ENCODE assay signal across 10 cellular contexts in genomic region chr5:136014049-136014516, GRCh38. TPM values are rescaled to one million over a fixed set of nuclear protein-coding genes. Genes with fewer than 3 reads are reported as not detected.
DNase-seq lines count a peak whose midpoint lies in the region; ATAC-seq and TF ChIP-seq lines count a peak whose summit lies in the region.
"Had no signal": no experiment of that assay in that cellular context is flagged by ENCODE, and none has a peak within 500 bp of the region (broad histone marks: within the 10 kb centered on the region; RNA-seq: fewer than 3 reads in every experiment).

No MANE protein-coding gene starts in this region.

- peak overlapping the region in 1 of 3 experiments; percentile 46 for H3K4me3 Mint-ChIP-seq in nephron
- no peak overlapping the region for H3K4me3 Mint-ChIP-seq in activated CD8-positive, alpha-beta T cell treated with anti-CD3 and anti-CD28 coated beads, Interleukin-2, amount 10 ng/mL, durations not matched to agents 7 days and 5 days
- H3K4me3 Mint-ChIP-seq: activated naive CD4-positive, alpha-beta T cell treated with anti-CD3 and anti-CD28 coated beads for 36 hours had no signal

- no peaks in the 10 kb centered on the region for H3K36me3 ChIP-seq in psoas muscle (ENCODE audit: insufficient read depth in 1 of 2, low read depth in 1 of 2)

- no peak for TF ChIP-seq CTCF in nephron (IDR thresholded peaks at IDR 0.05; ENCODE audit: unreplicated experiment in 3 of 3)
- no peak for TF ChIP-seq CTCF in psoas muscle (IDR thresholded peaks at IDR 0.05)
- TF ChIP-seq CTCF in coronary artery (IDR thresholded peaks at IDR 0.05) = no peak

- H3K27ac ChIP-seq in psoas muscle (no peak overlapping the region), coronary artery (peak overlapping the region in 1 of 2 donors; percentile 49)

- CTCF ChIA-PET in activated CD8-positive, alpha-beta T cell treated with anti-CD3 and anti-CD28 coated beads, Interleukin-2, amount 10 ng/mL, durations not matched to agents 7 days and 5 days (lab: Charles Lee) = no interaction called here

- no peaks in the 10 kb centered on the region for H3K27me3 ChIP-seq in psoas muscle (ENCODE audit: insufficient read depth in 3 of 3, low read length in 2 of 3)

- WGBS in psoas muscle, 3 donors = 62 to 64% (median 62%) methylated on average over 4 of the region's 4 CpGs

- peak overlapping the region; percentile 90 to 93 (median 93) for H3K27ac Mint-ChIP-seq in nephron
- no peak overlapping the region for H3K27ac Mint-ChIP-seq in activated CD8-positive, alpha-beta T cell treated with anti-CD3 and anti-CD28 coated beads, Interleukin-2, amount 10 ng/mL, durations not matched to agents 7 days and 5 days
- H3K27ac Mint-ChIP-seq: activated naive CD4-positive, alpha-beta T cell treated with anti-CD3 and anti-CD28 coated beads for 36 hours had no signal

- no peaks in the 10 kb centered on the region for H3K9me3 Mint-ChIP-seq in nephron
- H3K9me3 Mint-ChIP-seq in activated CD8-positive, alpha-beta T cell treated with anti-CD3 and anti-CD28 coated beads, Interleukin-2, amount 10 ng/mL, durations not matched to agents 7 days and 5 days (ENCODE audit: insufficient read depth) = no peaks in the 10 kb centered on the region
- H3K9me3 Mint-ChIP-seq: activated naive CD4-positive, alpha-beta T cell treated with anti-CD3 and anti-CD28 coated beads for 36 hours had no signal

- H3K36me3 Mint-ChIP-seq in nephron (ENCODE audit: low read depth) = no peaks in the 10 kb centered on the region
- no peaks in the 10 kb centered on the region for H3K36me3 Mint-ChIP-seq in activated CD8-positive, alpha-beta T cell treated with anti-CD3 and anti-CD28 coated beads, Interleukin-2, amount 10 ng/mL, durations not matched to agents 7 days and 5 days (ENCODE audit: low read depth)

- intact Hi-C loops in psoas muscle (cut with DNase I) = no loop called here

- ATAC-seq in GM18517 (IDR thresholded peaks at IDR 0.05; ENCODE audit: unreplicated experiment) (peak; percentile 59), HG02885 (IDR thresholded peaks at IDR 0.05; ENCODE audit: poor library complexity, unreplicated experiment) (peak; percentile 78), psoas muscle (no peak)
- ATAC-seq in activated CD8-positive, alpha-beta T cell treated with anti-CD3 and anti-CD28 coated beads, Interleukin-2, amount 10 ng/mL, durations not matched to agents 7 days and 5 days = no peak

- peaks cover 58% of the 10 kb centered on the region for H3K4me1 Mint-ChIP-seq in nephron
- no peaks in the 10 kb centered on the region for H3K4me1 Mint-ChIP-seq in activated CD8-positive, alpha-beta T cell treated with anti-CD3 and anti-CD28 coated beads, Interleukin-2, amount 10 ng/mL, durations not matched to agents 7 days and 5 days (ENCODE audit: low read depth)

- no peaks in the 10 kb centered on the region for H3K9me3 ChIP-seq in psoas muscle

- H3K4me3 ChIP-seq in psoas muscle (no peak overlapping the region), coronary artery (no peak overlapping the region)

- POLR2A ChIA-PET in activated CD8-positive, alpha-beta T cell treated with anti-CD3 and anti-CD28 coated beads, Interleukin-2, amount 10 ng/mL, durations not matched to agents 7 days and 5 days (lab: Charles Lee) = no interaction called here

- no peaks in the 10 kb centered on the region for H3K27me3 Mint-ChIP-seq in nephron (ENCODE audit: low read depth)
- peaks cover 44% of the 10 kb centered on the region for H3K27me3 Mint-ChIP-seq in activated CD8-positive, alpha-beta T cell treated with anti-CD3 and anti-CD28 coated beads, Interleukin-2, amount 10 ng/mL, durations not matched to agents 7 days and 5 days (ENCODE audit: low read depth)

- peak; percentile 94 for DNase-seq in amniotic epithelial cell (ENCODE audit: low read depth)
- DNase-seq in psoas muscle = no peak
- no peak for DNase-seq in coronary artery (ENCODE audit: low spot score)
- no peak for DNase-seq in activated CD8-positive, alpha-beta T cell treated with anti-CD3 and anti-CD28 coated beads, Interleukin-2, amount 10 ng/mL, durations not matched to agents 7 days and 5 days
- no peak for DNase-seq in dermis blood vessel endothelial cell
- DNase-seq: activated naive CD4-positive, alpha-beta T cell treated with anti-CD3 and anti-CD28 coated beads for 36 hours; NCI-H187 treated with DMSO at 0.1 percent for 48 hours had no signal

- H3K4me1 ChIP-seq in psoas muscle = peaks cover 8% of the 10 kb centered on the region

RNA-seq across cellular contexts. Expression of gene TGFBI, which starts 14.7 kb away (rescaled TPM):
- total RNA-seq in psoas muscle = 10 to 100 TPM; 24.4 to 35.9 (median 30.3) TPM
- 10 to 100 TPM; 18.8 to 28.3 (median 20.9) TPM for polyA plus RNA-seq in psoas muscle
- not detected for total RNA-seq in activated CD8-positive, alpha-beta T cell treated with anti-CD3 and anti-CD28 coated beads, Interleukin-2, amount 10 ng/mL, durations not matched to agents 7 days and 5 days
- total RNA-seq in dermis blood vessel endothelial cell = 3.9 and 9.5 TPM in 2 replicates
- total RNA-seq: activated naive CD4-positive, alpha-beta T cell treated with anti-CD3 and anti-CD28 coated beads for 36 hours had no signal

RNA-seq across cellular contexts. Expression of gene LECT2, which starts 59.3 kb away (rescaled TPM):
- total RNA-seq in psoas muscle = not detected
- polyA plus RNA-seq in psoas muscle = not detected
- total RNA-seq in activated CD8-positive, alpha-beta T cell treated with anti-CD3 and anti-CD28 coated beads, Interleukin-2, amount 10 ng/mL, durations not matched to agents 7 days and 5 days = not detected
- total RNA-seq in dermis blood vessel endothelial cell = not detected in 2 replicates
- total RNA-seq: activated naive CD4-positive, alpha-beta T cell treated with anti-CD3 and anti-CD28 coated beads for 36 hours had no signal

Comparison
In these comparisons a context has a peak if more than half of its experiments do, and no peak if none do; other contexts are left out.
1. ATAC-seq: peak in GM18517 (single experiment) and HG02885 (single experiment); none in psoas muscle (0 of 4) and activated CD8-positive, alpha-beta T cell treated with anti-CD3 and anti-CD28 coated beads, Interleukin-2, amount 10 ng/mL, durations not matched to agents 7 days and 5 days (single experiment).